8 cellular contexts compared by ENCODE assay signal in the genomic region with DNA sequence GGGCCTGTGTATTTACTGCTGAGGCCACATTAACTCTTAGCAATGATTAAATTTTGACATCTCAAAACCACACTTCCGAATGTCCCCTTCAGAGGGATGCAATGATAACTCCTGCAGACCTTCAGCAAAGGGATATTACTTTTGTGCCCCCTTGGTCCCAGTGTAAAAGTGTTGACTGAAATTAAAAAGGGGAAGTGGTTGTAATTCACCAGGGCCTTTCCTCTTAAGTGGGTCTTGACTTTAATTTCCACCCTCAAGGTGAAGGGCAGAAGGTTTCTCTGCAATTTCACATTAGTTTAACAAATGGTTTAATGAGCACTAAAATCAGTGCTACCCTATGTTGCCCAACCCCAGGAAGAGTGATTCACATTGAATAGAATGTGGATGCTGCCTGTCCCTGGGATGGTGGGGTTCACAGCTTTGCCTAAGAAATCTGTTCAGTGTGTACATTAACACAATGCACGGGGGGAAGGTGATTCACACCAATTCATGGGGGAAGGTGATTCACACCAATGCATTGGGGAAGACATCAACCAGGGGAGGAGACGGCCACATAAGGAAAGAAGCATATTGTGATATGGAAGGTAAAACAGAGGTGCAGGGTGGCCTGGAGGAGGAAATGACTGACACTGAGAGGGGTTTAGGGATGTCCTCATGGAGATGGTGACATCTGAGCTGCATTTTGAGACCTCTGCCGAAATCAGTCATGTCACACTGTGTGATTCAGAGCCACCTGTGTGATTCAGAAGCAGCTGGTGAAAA. TPM values are rescaled to one million over a fixed set of nuclear protein-coding genes. Genes with fewer than 3 reads are reported as not detected.
DNase-seq lines count a peak whose midpoint lies in the region; ATAC-seq and TF ChIP-seq lines count a peak whose summit lies in the region.

No MANE protein-coding gene starts in this region.

- peaks cover 49% of the 10 kb centered on the region for H3K4me1 Mint-ChIP-seq in activated B cell treated with CpG ODN at 0.5 μM for 24 hours
- no peaks in the 10 kb centered on the region for H3K4me1 Mint-ChIP-seq in CD4-positive, alpha-beta memory T cell

- H3K27me3 ChIP-seq in CD4-positive, alpha-beta memory T cell (ENCODE audit: insufficient read depth, low read length) = no peaks in the 10 kb centered on the region
- H3K27me3 ChIP-seq in lower lobe of right lung (ENCODE audit: low read depth) = no peaks in the 10 kb centered on the region

- DNase-seq in activated B cell treated with CpG ODN at 0.5 μM for 24 hours (no peak), non-pigmented ciliary epithelial cell (ENCODE audit: low read depth) (peak; percentile 85), lower lobe of right lung (no peak), NCI-H1105 (lab: John Stamatoyannopoulos, UW) (no peak), NCI-H2196 treated with DMSO at 0.1 percent for 48 hours (lab: John Stamatoyannopoulos, UW; ENCODE audit: unreplicated experiment) (no peak)
- no peak for DNase-seq in CD4-positive, alpha-beta memory T cell

- CTCF ChIA-PET in activated B cell treated with CpG ODN at 0.5 μM for 24 hours (lab: Charles Lee) = interaction anchor here (1.1 to 2.1 kb wide), 4 partner anchors 26 to 335 kb away, joined by 4 to 7 read pairs (median 4); no protein-coding TSS in a partner anchor
- CTCF ChIA-PET in CD4-positive, alpha-beta memory T cell (lab: Charles Lee; ENCODE audit: partially characterized antibody) = no interaction called here

- peaks cover 6% of the 10 kb centered on the region for H3K9me3 Mint-ChIP-seq in activated B cell treated with CpG ODN at 0.5 μM for 24 hours
- peaks cover 0 to 31% (median 16%) of the 10 kb centered on the region in 8 donors for H3K9me3 Mint-ChIP-seq in CD4-positive, alpha-beta memory T cell

- no peaks in the 10 kb centered on the region for H3K9me3 ChIP-seq in CD4-positive, alpha-beta memory T cell (ENCODE audit: control insufficient read depth in 1 of 2, low read length in 2 of 2)
- H3K9me3 ChIP-seq in lower lobe of right lung = peaks cover 12% of the 10 kb centered on the region

- TF ChIP-seq CTCF in activated B cell treated with CpG ODN at 0.5 μM for 24 hours (IDR thresholded peaks at IDR 0.05) (no peak), lower lobe of right lung (IDR thresholded peaks at IDR 0.05) (no peak)

- POLR2A ChIA-PET in activated B cell treated with CpG ODN at 0.5 μM for 24 hours (lab: Charles Lee) = interaction anchor here (0.5 to 2.8 kb wide), 15 partner anchors 11 to 123 kb away, joined by 3 to 20 read pairs (median 4); partner anchors contain the start of gene TNS3
- POLR2A ChIA-PET in CD4-positive, alpha-beta memory T cell (lab: Charles Lee; ENCODE audit: partially characterized antibody) = no interaction called here

- no peak overlapping the region for H3K4me3 ChIP-seq in CD4-positive, alpha-beta memory T cell (ENCODE audit: low read length in 2 of 2)
- no peak overlapping the region for H3K4me3 ChIP-seq in lower lobe of right lung

- H3K27ac ChIP-seq in CD4-positive, alpha-beta memory T cell (ENCODE audit: low read depth, low read length) = no peak overlapping the region
- no peak overlapping the region for H3K27ac ChIP-seq in lower lobe of right lung

- peak overlapping the region; percentile 59 for H3K4me3 Mint-ChIP-seq in activated B cell treated with CpG ODN at 0.5 μM for 24 hours
- H3K4me3 Mint-ChIP-seq in CD4-positive, alpha-beta memory T cell = no peak overlapping the region

- no peaks in the 10 kb centered on the region for H3K27me3 Mint-ChIP-seq in activated B cell treated with CpG ODN at 0.5 μM for 24 hours
- no peaks in the 10 kb centered on the region for H3K27me3 Mint-ChIP-seq in CD4-positive, alpha-beta memory T cell

- ATAC-seq in GM18867 (IDR thresholded peaks at IDR 0.05; ENCODE audit: unreplicated experiment) = peak; percentile 49
- peak; percentile 71 for ATAC-seq in HG03432 (IDR thresholded peaks at IDR 0.05; ENCODE audit: unreplicated experiment)
- peak; percentile 70 for ATAC-seq in activated B cell treated with CpG ODN at 0.5 μM for 24 hours (ENCODE audit: low read depth)
- no peak for ATAC-seq in lower lobe of right lung

- no peaks in the 10 kb centered on the region for H3K36me3 Mint-ChIP-seq in activated B cell treated with CpG ODN at 0.5 μM for 24 hours (ENCODE audit: low read depth)
- no peaks in the 10 kb centered on the region for H3K36me3 Mint-ChIP-seq in CD4-positive, alpha-beta memory T cell

- no peaks in the 10 kb centered on the region for H3K4me1 ChIP-seq in CD4-positive, alpha-beta memory T cell (ENCODE audit: insufficient read depth, low read length)
- peaks cover 44% of the 10 kb centered on the region for H3K4me1 ChIP-seq in lower lobe of right lung

- H3K36me3 ChIP-seq in CD4-positive, alpha-beta memory T cell (ENCODE audit: insufficient read depth, low read length) = no peaks in the 10 kb centered on the region
- H3K36me3 ChIP-seq in lower lobe of right lung = no peaks in the 10 kb centered on the region

- peak overlapping the region; percentile 90 for H3K27ac Mint-ChIP-seq in activated B cell treated with CpG ODN at 0.5 μM for 24 hours
- no peak overlapping the region for H3K27ac Mint-ChIP-seq in CD4-positive, alpha-beta memory T cell

- intact Hi-C loops in activated B cell treated with CpG ODN at 0.5 μM for 24 hours (cut with micrococcal nuclease) = loop anchor here (1.0 to 5.0 kb wide), 7 partner anchors 18 to 206 kb away; partner anchors contain the start of gene TNS3
- intact Hi-C loops in CD4-positive, alpha-beta memory T cell (cut with micrococcal nuclease) = no loop called here
- intact Hi-C loops in lower lobe of right lung (cut with DNase I) = no loop called here

RNA-seq across cellular contexts. Expression of gene TNS3, which starts 19.4 kb away (rescaled TPM):
- total RNA-seq in activated B cell treated with CpG ODN at 0.5 μM for 24 hours (29.4 and 30.3 TPM in 2 replicates), lower lobe of right lung (174 TPM)
- total RNA-seq in CD4-positive, alpha-beta memory T cell = 1 to 10 TPM; 1.3 to 3.2 TPM
- polyA plus RNA-seq in CD4-positive, alpha-beta memory T cell = under 1 TPM in 1 of 2 donors, not detected in 1; 0.11 TPM

Comparison
In these comparisons a context has a peak if more than half of its experiments do, and no peak if none do; other contexts are left out.
1. ATAC-seq: peak in GM18867 (single experiment), HG03432 (single experiment) and activated B cell treated with CpG ODN at 0.5 μM for 24 hours (single experiment); none in lower lobe of right lung (0 of 2).